In the genomic region with DNA sequence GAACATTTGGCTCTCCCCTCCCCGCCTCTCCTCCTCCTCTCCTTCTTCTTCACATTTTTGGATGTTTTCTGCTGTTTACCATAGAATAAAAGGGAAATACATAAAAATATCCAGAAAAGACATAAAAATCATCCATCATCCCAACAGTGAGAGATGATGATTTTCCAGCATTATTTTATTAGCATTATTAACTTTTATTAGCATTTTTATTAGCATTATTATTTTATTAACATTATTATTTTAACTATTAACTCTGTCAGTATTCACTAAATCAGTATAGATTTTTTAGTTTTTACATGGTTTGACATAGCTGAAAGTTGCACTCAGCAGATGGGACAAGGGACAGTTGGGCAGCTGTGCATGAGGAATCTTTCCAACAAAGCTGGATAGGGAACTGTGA, we compare ENCODE assay signal across 29 cellular contexts.
"Had no signal": no experiment of that assay in that cellular context is flagged by ENCODE, and none has a peak within 500 bp of the region (broad histone marks: within the 10 kb centered on the region; RNA-seq: fewer than 3 reads in every experiment).

No MANE protein-coding gene starts in this region.

- H3K4me3 Mint-ChIP-seq: stimulated activated effector memory CD8-positive, alpha-beta T cell treated with anti-CD3 and anti-CD28 coated beads, Interleukin-12 subunit alpha, Interleukin-12 subunit beta, amount 100 ng/mL, for 72 hours; stimulated activated memory B cell treated with anti-CD40 and anti-IgM and Interleukin-4, amounts not matched to agents 10 μg/mL and 1 μg/mL and 100 μg/mL, for 72 hours; stimulated activated naive B cell treated with anti-CD40 and anti-IgM and Interleukin-4, amounts not matched to agents 10 μg/mL and 1 μg/mL and 100 μg/mL, for 72 hours; stimulated activated naive CD8-positive, alpha-beta T cell treated with anti-CD3 and anti-CD28 coated beads, Interleukin-15, amount 100 ng/mL, for 72 hours; stimulated activated naive CD8-positive, alpha-beta T cell treated with anti-CD3 and anti-CD28 coated beads, Interleukin-15, Interleukin-2, amounts not matched to agents 100 ng/mL and 50 ng/mL, for 24 hours; type B pancreatic cell had no signal

- H3K4me1 Mint-ChIP-seq: stimulated activated effector memory CD8-positive, alpha-beta T cell treated with anti-CD3 and anti-CD28 coated beads, Interleukin-12 subunit alpha, Interleukin-12 subunit beta, amount 100 ng/mL, for 72 hours had no signal

- H3K27ac ChIP-seq: stomach, suprapubic skin, testis, thoracic aorta, thyroid gland, tibial artery, tibial nerve, transverse colon, upper lobe of left lung, upper lobe of right lung, uterus, vagina had no signal

- H3K4me3 ChIP-seq: stomach, suprapubic skin, testis, thoracic aorta, thyroid gland, tibial artery, tibial nerve, transverse colon, upper lobe of left lung, upper lobe of right lung, uterus, vagina had no signal

- DNase-seq: stimulated activated CD4-positive, alpha-beta T cell treated with anti-CD3 and anti-CD28 coated beads, Interleukin-2, amount 100 ng/mL, for 48 hours; stimulated activated CD4-positive, alpha-beta T cell treated with anti-CD3 and anti-CD28 coated beads, Interleukin-4, amount 100 ng/mL, for 1 hour; stimulated activated CD4-positive, alpha-beta T cell treated with anti-CD3 and anti-CD28 coated beads, Interleukin-4, amount 100 ng/mL, for 24 hours; stimulated activated CD4-positive, alpha-beta T cell treated with anti-CD3 and anti-CD28 coated beads, Interleukin-4, amount 100 ng/mL, for 4 hours; stimulated activated CD8-positive, alpha-beta memory T cell treated with anti-CD3 and anti-CD28 coated beads, Interleukin-4, amount 100 ng/mL, for 48 hours; stimulated activated naive B cell treated with anti-CD40 and anti-IgM and Interleukin-4, amounts not matched to agents 10 μg/mL and 1 μg/mL and 100 μg/mL, for 72 hours; stimulated activated naive CD4-positive, alpha-beta T cell; stimulated activated naive CD4-positive, alpha-beta T cell treated with Interleukin-2 at 50 U/mL for 16 hours; stimulated activated naive CD8-positive, alpha-beta T cell treated with anti-CD3 and anti-CD28 coated beads, Interleukin-15, amount 100 ng/mL, for 72 hours; stimulated activated naive CD8-positive, alpha-beta T cell treated with anti-CD3 and anti-CD28 coated beads, Interleukin-15, Interleukin-2, amounts not matched to agents 100 U/mL and 50 U/mL, for 24 hours; stomach; substantia nigra; testis; thyroid gland; tibial artery; transverse colon; trophoblast cell; upper lobe of left lung; upper lobe of right lung; uterus had no signal

- H3K27me3 ChIP-seq: testis, thyroid gland, upper lobe of left lung, upper lobe of right lung, uterus, vagina had no signal

- H3K36me3 ChIP-seq: stomach, suprapubic skin, thoracic aorta, thyroid gland, tibial artery, tibial nerve, transverse colon, upper lobe of left lung, upper lobe of right lung, uterus, vagina had no signal

- H3K27ac Mint-ChIP-seq: stimulated activated effector memory CD8-positive, alpha-beta T cell treated with anti-CD3 and anti-CD28 coated beads, Interleukin-12 subunit alpha, Interleukin-12 subunit beta, amount 100 ng/mL, for 72 hours; stimulated activated memory B cell treated with anti-CD40 and anti-IgM and Interleukin-4, amounts not matched to agents 10 μg/mL and 1 μg/mL and 100 μg/mL, for 72 hours; stimulated activated naive B cell treated with anti-CD40 and anti-IgM and Interleukin-4, amounts not matched to agents 10 μg/mL and 1 μg/mL and 100 μg/mL, for 72 hours; stimulated activated naive CD8-positive, alpha-beta T cell treated with anti-CD3 and anti-CD28 coated beads, Interleukin-15, amount 100 ng/mL, for 72 hours; stimulated activated naive CD8-positive, alpha-beta T cell treated with anti-CD3 and anti-CD28 coated beads, Interleukin-15, Interleukin-2, amounts not matched to agents 100 ng/mL and 50 ng/mL, for 24 hours; type B pancreatic cell had no signal

- H3K36me3 Mint-ChIP-seq: stimulated activated effector memory CD8-positive, alpha-beta T cell treated with anti-CD3 and anti-CD28 coated beads, Interleukin-12 subunit alpha, Interleukin-12 subunit beta, amount 100 ng/mL, for 72 hours; stimulated activated memory B cell treated with anti-CD40 and anti-IgM and Interleukin-4, amounts not matched to agents 10 μg/mL and 1 μg/mL and 100 μg/mL, for 72 hours; stimulated activated naive B cell treated with anti-CD40 and anti-IgM and Interleukin-4, amounts not matched to agents 10 μg/mL and 1 μg/mL and 100 μg/mL, for 72 hours; type B pancreatic cell had no signal

- H3K9me3 ChIP-seq: stomach, suprapubic skin, testis, thoracic aorta, thyroid gland, tibial artery, tibial nerve, transverse colon, upper lobe of left lung, upper lobe of right lung, uterus, vagina had no signal

- FAIRE-seq: urothelium cell line had no signal

- ATAC-seq: stimulated activated effector memory CD8-positive, alpha-beta T cell treated with anti-CD3 and anti-CD28 coated beads, Interleukin-12 subunit alpha, Interleukin-12 subunit beta, amount 100 ng/mL, for 72 hours; stimulated activated memory B cell treated with anti-CD40 and anti-IgM and Interleukin-4, amounts not matched to agents 10 μg/mL and 1 μg/mL and 100 μg/mL, for 72 hours; stimulated activated naive B cell treated with anti-CD40 and anti-IgM and Interleukin-4, amounts not matched to agents 10 μg/mL and 1 μg/mL and 100 μg/mL, for 72 hours; stimulated activated naive CD8-positive, alpha-beta T cell treated with anti-CD3 and anti-CD28 coated beads, Interleukin-15, amount 100 ng/mL, for 72 hours; stimulated activated naive CD8-positive, alpha-beta T cell treated with anti-CD3 and anti-CD28 coated beads, Interleukin-15, Interleukin-2, amounts not matched to agents 100 U/mL and 50 U/mL, for 24 hours; upper lobe of right lung had no signal

- H3K9me3 Mint-ChIP-seq: stimulated activated effector memory CD8-positive, alpha-beta T cell treated with anti-CD3 and anti-CD28 coated beads, Interleukin-12 subunit alpha, Interleukin-12 subunit beta, amount 100 ng/mL, for 72 hours; stimulated activated memory B cell treated with anti-CD40 and anti-IgM and Interleukin-4, amounts not matched to agents 10 μg/mL and 1 μg/mL and 100 μg/mL, for 72 hours; stimulated activated naive CD8-positive, alpha-beta T cell treated with anti-CD3 and anti-CD28 coated beads, Interleukin-15, amount 100 ng/mL, for 72 hours had no signal

- H3K4me1 ChIP-seq: stomach, suprapubic skin, testis, thyroid gland, tibial artery, tibial nerve, transverse colon, upper lobe of left lung, upper lobe of right lung, uterus, vagina had no signal
